In the genomic region with DNA sequence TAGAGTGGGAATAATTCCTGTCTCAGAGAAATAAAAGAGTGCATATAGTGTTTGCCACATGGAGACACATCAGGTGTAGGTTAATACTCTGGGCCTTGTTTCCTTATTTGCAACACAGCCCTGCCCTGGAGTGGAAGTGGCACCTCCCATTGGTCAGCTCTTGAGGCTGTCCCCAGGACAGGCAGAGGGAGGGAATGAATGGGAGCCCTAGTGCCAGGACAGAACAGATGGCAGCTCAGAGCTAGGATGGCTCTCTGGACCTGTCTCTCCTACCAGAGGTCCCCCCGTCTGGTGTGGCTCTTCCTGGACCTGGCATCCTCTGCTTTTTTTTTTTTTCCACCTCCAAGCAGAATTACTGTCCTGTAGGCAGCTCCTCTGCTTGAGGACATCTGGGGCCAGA, we compare ENCODE assay signal across 9 cellular contexts.
DNase-seq lines count a peak whose midpoint lies in the region; ATAC-seq and TF ChIP-seq lines count a peak whose summit lies in the region.
"Had no signal": no experiment of that assay in that cellular context is flagged by ENCODE, and none has a peak within 500 bp of the region (broad histone marks: within the 10 kb centered on the region; RNA-seq: fewer than 3 reads in every experiment).

No MANE protein-coding gene starts in this region.

- ATAC-seq in memory B cell (ENCODE audit: low read depth) (no peak), HG03342 (IDR thresholded peaks at IDR 0.05; ENCODE audit: unreplicated experiment) (no peak)

- TF ChIP-seq CTCF in cardiac fibroblast (IDR thresholded peaks at IDR 0.05; ENCODE audit: low read depth, low read length) = no peak
- no peak for TF ChIP-seq CTCF in tibial artery (IDR thresholded peaks at IDR 0.05)

- CTCF ChIA-PET in activated naive CD4-positive, alpha-beta T cell treated with anti-CD3 and anti-CD28 coated beads, Interleukin-2, amount 10 ng/mL, durations not matched to agents 7 days and 5 days (lab: Charles Lee) = interaction anchor here (0.6 to 2.3 kb wide), 7 partner anchors 12 to 389 kb away, joined by 3 to 8 read pairs (median 3); no protein-coding TSS in a partner anchor

- no peaks in the 10 kb centered on the region for H3K9me3 Mint-ChIP-seq in activated naive CD4-positive, alpha-beta T cell treated with anti-CD3 and anti-CD28 coated beads, Interleukin-2, amount 10 ng/mL, durations not matched to agents 7 days and 5 days
- H3K9me3 Mint-ChIP-seq in memory B cell = no peaks in the 10 kb centered on the region
- H3K9me3 Mint-ChIP-seq: activated B cell treated with CpG ODN at 0.5 μM for 24 hours had no signal

- no peaks in the 10 kb centered on the region for H3K27me3 ChIP-seq in tibial artery

- DNase-seq in activated naive CD4-positive, alpha-beta T cell treated with anti-CD3 and anti-CD28 coated beads, Interleukin-2, amount 10 ng/mL, durations not matched to agents 7 days and 5 days = no peak
- no peak for DNase-seq in activated naive CD4-positive, alpha-beta T cell (lab: John Stamatoyannopoulos, UW)
- DNase-seq in cardiac fibroblast (ENCODE audit: low read depth in 2 of 2) (no peak), memory B cell (ENCODE audit: low spot score in 2 of 2) (no peak), tibial artery (no peak), kidney glomerular epithelial cell (lab: John Stamatoyannopoulos, UW) (no peak), NCI-H187 (lab: John Stamatoyannopoulos, UW) (no peak)
- DNase-seq: activated B cell treated with CpG ODN at 0.5 μM for 24 hours had no signal

- peak overlapping the region; percentile 34 for H3K4me3 Mint-ChIP-seq in activated naive CD4-positive, alpha-beta T cell treated with anti-CD3 and anti-CD28 coated beads, Interleukin-2, amount 10 ng/mL, durations not matched to agents 7 days and 5 days
- H3K4me3 Mint-ChIP-seq in memory B cell = peak overlapping the region; percentile 3
- H3K4me3 Mint-ChIP-seq: activated B cell treated with CpG ODN at 0.5 μM for 24 hours had no signal

- H3K36me3 Mint-ChIP-seq in activated naive CD4-positive, alpha-beta T cell treated with anti-CD3 and anti-CD28 coated beads, Interleukin-2, amount 10 ng/mL, durations not matched to agents 7 days and 5 days = peaks cover 15% of the 10 kb centered on the region
- no peaks in the 10 kb centered on the region for H3K36me3 Mint-ChIP-seq in memory B cell

- H3K27ac ChIP-seq in tibial artery = peak overlapping the region in 1 of 2 donors; percentile 70

- H3K36me3 ChIP-seq in tibial artery = no peaks in the 10 kb centered on the region

- H3K9me3 ChIP-seq in tibial artery = no peaks in the 10 kb centered on the region

- peaks cover 42% of the 10 kb centered on the region for H3K4me1 Mint-ChIP-seq in activated naive CD4-positive, alpha-beta T cell treated with anti-CD3 and anti-CD28 coated beads, Interleukin-2, amount 10 ng/mL, durations not matched to agents 7 days and 5 days
- H3K4me1 Mint-ChIP-seq in memory B cell = peaks cover 4% of the 10 kb centered on the region

- peak overlapping the region; percentile 62 to 71 for H3K4me3 ChIP-seq in cardiac fibroblast (replicated peaks in 1 of 2; ENCODE audit: low read depth in 2 of 2, low read length in 2 of 2)
- H3K4me3 ChIP-seq in tibial artery = peak overlapping the region; percentile 57 to 69

- intact Hi-C loops in tibial artery (cut with DNase I; ENCODE audit: low total_unique reads) = no loop called here

- H3K4me1 ChIP-seq in tibial artery = peaks cover 3 to 59% (median 36%) of the 10 kb centered on the region in 4 donors

- no peaks in the 10 kb centered on the region for H3K27me3 Mint-ChIP-seq in activated naive CD4-positive, alpha-beta T cell treated with anti-CD3 and anti-CD28 coated beads, Interleukin-2, amount 10 ng/mL, durations not matched to agents 7 days and 5 days
- no peaks in the 10 kb centered on the region for H3K27me3 Mint-ChIP-seq in memory B cell
- H3K27me3 Mint-ChIP-seq: activated B cell treated with CpG ODN at 0.5 μM for 24 hours had no signal

- peak overlapping the region; percentile 82 for H3K27ac Mint-ChIP-seq in activated naive CD4-positive, alpha-beta T cell treated with anti-CD3 and anti-CD28 coated beads, Interleukin-2, amount 10 ng/mL, durations not matched to agents 7 days and 5 days
- H3K27ac Mint-ChIP-seq in memory B cell = no peak overlapping the region
- H3K27ac Mint-ChIP-seq: activated B cell treated with CpG ODN at 0.5 μM for 24 hours had no signal
